ENCODE assay signal across 15 cellular contexts in genomic region chr9:134960701-134961181, GRCh38. TPM values are rescaled to one million over a fixed set of nuclear protein-coding genes. Genes with fewer than 3 reads are reported as not detected.
"Had no signal": no experiment of that assay in that cellular context is flagged by ENCODE, and none has a peak within 500 bp of the region (broad histone marks: within the 10 kb centered on the region; RNA-seq: fewer than 3 reads in every experiment).

No MANE protein-coding gene starts in this region.

- H3K27me3 ChIP-seq: cardiac muscle cell, uterus had no signal

- H3K9me3 ChIP-seq: thoracic aorta, uterus had no signal

- ATAC-seq: activated naive CD4-positive, alpha-beta T cell treated with anti-CD3 and anti-CD28 coated beads, Interleukin-2, amount 50 U/mL, for 72 hours; gastroesophageal sphincter; left colon had no signal

- DNase-seq: activated CD4-positive, alpha-beta T cell treated with anti-CD3 and anti-CD28 coated beads for 1 hour; activated CD4-positive, alpha-beta T cell treated with anti-CD3 and anti-CD28 coated beads, Interleukin-2, amount 50 U/mL, for 48 hours; heart right ventricle; mesenchymal stem cell; stomach; uterus had no signal

- H3K4me1 ChIP-seq: gastroesophageal sphincter, parathyroid adenoma, stomach, uterus had no signal

- H3K36me3 ChIP-seq: cardiac muscle cell, gastroesophageal sphincter, heart right ventricle, stomach, thoracic aorta, uterus had no signal

- H3K27ac ChIP-seq: cardiac muscle cell, gastroesophageal sphincter, heart right ventricle, parathyroid adenoma, SK-N-MC, stomach, thoracic aorta, uterus had no signal

- H3K4me3 ChIP-seq: cardiac muscle cell, gastroesophageal sphincter, heart right ventricle, SK-N-MC, smooth muscle cell, stomach, thoracic aorta, uterus had no signal

RNA-seq across cellular contexts. Expression of gene FCN1, which starts 43.0 kb away (rescaled TPM):
- total RNA-seq: activated naive CD4-positive, alpha-beta T cell treated with anti-CD3 and anti-CD28 coated beads, Interleukin-2, amount 50 U/mL, for 72 hours; activated T-helper 2 cell treated with anti-CD3 and anti-CD28 coated beads, Interferon-gamma antibody, Interleukin-2, Interleukin-4, amounts not matched to agents 10 μg/mL and 5 μg/mL and 100 μg/mL, durations not matched to agents 14 hours and 24 hours and 36 hours; cardiac muscle cell; smooth muscle cell had no signal
